14 cellular contexts compared by ENCODE assay signal in genomic region chr1:62285984-62286481, GRCh38. TPM values are rescaled to one million over a fixed set of nuclear protein-coding genes. Genes with fewer than 3 reads are reported as not detected.
DNase-seq lines count a peak whose midpoint lies in the region; ATAC-seq and TF ChIP-seq lines count a peak whose summit lies in the region.
"Had no signal": no experiment of that assay in that cellular context is flagged by ENCODE, and none has a peak within 500 bp of the region (broad histone marks: within the 10 kb centered on the region; RNA-seq: fewer than 3 reads in every experiment).

No MANE protein-coding gene starts in this region.

- peak; percentile 28 for ATAC-seq in sciatic nerve
- ATAC-seq in activated T-helper 17 cell treated with anti-CD3 and anti-CD28 coated beads, Interleukin-2, amount 50 U/mL, for 72 hours (replicated peaks): no peak
- ATAC-seq in GM19035 (IDR thresholded peaks at IDR 0.05; ENCODE audit: unreplicated experiment): no peak
- no peak for ATAC-seq in HG03280 (IDR thresholded peaks at IDR 0.05; ENCODE audit: unreplicated experiment)
- ATAC-seq: effector memory CD8-positive, alpha-beta T cell had no signal

- H3K9me3 ChIP-seq in HEK293 (ENCODE audit: control insufficient read depth, insufficient read depth, low read depth, low read length) (no peaks in the 10 kb centered on the region), WERI-Rb-1 (ENCODE audit: severe bottlenecking) (peaks cover 2% of the 10 kb centered on the region), iPS-20b (ENCODE audit: insufficient read depth, low read depth, low read length) (peaks cover 1% of the 10 kb centered on the region; the same call in 1 of the 2 replicates)

- intact Hi-C loops in sciatic nerve (cut with DNase I): no loop called here

- H3K9me3 Mint-ChIP-seq in activated T-helper 17 cell treated with anti-CD3 and anti-CD28 coated beads, Interleukin-2, amount 50 U/mL, for 72 hours: no peaks in the 10 kb centered on the region
- H3K9me3 Mint-ChIP-seq: activated CD4-positive, alpha-beta memory T cell treated with anti-CD3 and anti-CD28 coated beads for 36 hours; effector memory CD8-positive, alpha-beta T cell had no signal

- peaks cover 40% of the 10 kb centered on the region for H3K27me3 Mint-ChIP-seq in activated T-helper 17 cell treated with anti-CD3 and anti-CD28 coated beads, Interleukin-2, amount 50 U/mL, for 72 hours

- H3K4me1 ChIP-seq in HEK293 (ENCODE audit: control insufficient read depth, insufficient read depth, low read length) (peaks cover 17% of the 10 kb centered on the region), iPS-20b (ENCODE audit: insufficient read depth, low read length) (peaks cover 45% of the 10 kb centered on the region)

- no peak overlapping the region for H3K27ac Mint-ChIP-seq in activated T-helper 17 cell treated with anti-CD3 and anti-CD28 coated beads, Interleukin-2, amount 50 U/mL, for 72 hours
- H3K27ac Mint-ChIP-seq: activated CD4-positive, alpha-beta memory T cell treated with anti-CD3 and anti-CD28 coated beads for 36 hours; activated naive CD8-positive, alpha-beta T cell treated with anti-CD3 and anti-CD28 coated beads, Interleukin-2, amount 10 ng/mL, durations not matched to agents 7 days and 5 days; effector memory CD8-positive, alpha-beta T cell had no signal

- POLR2A ChIA-PET in HEK293 (lab: Yijun Ruan, JAX): no interaction called here

- no peaks in the 10 kb centered on the region for H3K4me1 Mint-ChIP-seq in activated T-helper 17 cell treated with anti-CD3 and anti-CD28 coated beads, Interleukin-2, amount 50 U/mL, for 72 hours
- H3K4me1 Mint-ChIP-seq: activated naive CD8-positive, alpha-beta T cell treated with anti-CD3 and anti-CD28 coated beads, Interleukin-2, amount 10 ng/mL, durations not matched to agents 7 days and 5 days had no signal

- no peak overlapping the region for H3K4me3 Mint-ChIP-seq in activated T-helper 17 cell treated with anti-CD3 and anti-CD28 coated beads, Interleukin-2, amount 50 U/mL, for 72 hours
- H3K4me3 Mint-ChIP-seq: activated CD4-positive, alpha-beta memory T cell treated with anti-CD3 and anti-CD28 coated beads for 36 hours; activated naive CD8-positive, alpha-beta T cell treated with anti-CD3 and anti-CD28 coated beads, Interleukin-2, amount 10 ng/mL, durations not matched to agents 7 days and 5 days; effector memory CD8-positive, alpha-beta T cell had no signal

- no peak overlapping the region for H3K9ac ChIP-seq in iPS-20b (ENCODE audit: low read depth, low read length)

- H3K27ac ChIP-seq in HEK293 (ENCODE audit: extremely low read depth, low read depth, low read length) (no peak overlapping the region), WERI-Rb-1 (no peak overlapping the region), iPS-20b (ENCODE audit: low read length) (no peak overlapping the region)

- CTCF ChIA-PET in HEK293 (lab: Yijun Ruan, JAX): interaction anchor here (0.6 to 2.3 kb wide), 5 partner anchors 25 to 461 kb away, joined by 3 to 10 read pairs (median 4); no protein-coding TSS in a partner anchor

- H3K36me3 ChIP-seq in HEK293 (ENCODE audit: control insufficient read depth in 2 of 2, insufficient read depth in 1 of 2, low read length in 2 of 2) (no peaks in the 10 kb centered on the region), WERI-Rb-1 (no peaks in the 10 kb centered on the region), iPS-20b (ENCODE audit: insufficient read depth, low read depth, low read length) (no peaks in the 10 kb centered on the region)

- TF ChIP-seq CTCF in HEK293 (tag by site-specific recombination; IDR thresholded peaks at IDR 0.05): no peak
- TF ChIP-seq CTCF in WERI-Rb-1 (IDR thresholded peaks at IDR 0.05; ENCODE audit: low read depth, low read length): no peak

- H3K27me3 ChIP-seq in WERI-Rb-1 (ENCODE audit: insufficient read depth, low read depth, severe bottlenecking): no peaks in the 10 kb centered on the region
- H3K27me3 ChIP-seq in iPS-20b (ENCODE audit: insufficient read depth, low read length): peaks cover 98% of the 10 kb centered on the region

- DNase-seq in WERI-Rb-1: no peak
- no peak for DNase-seq in sciatic nerve (ENCODE audit: low spot score)
- DNase-seq: activated CD4-positive, alpha-beta memory T cell treated with anti-CD3 and anti-CD28 coated beads for 36 hours; activated naive CD8-positive, alpha-beta T cell treated with anti-CD3 and anti-CD28 coated beads, Interleukin-2, amount 10 ng/mL, durations not matched to agents 7 days and 5 days; DMS 273 treated with DMSO at 0.1 percent for 48 hours; effector memory CD8-positive, alpha-beta T cell; Karpas-422; NCI-H526 treated with DMSO at 0.1 percent for 48 hours; stimulated activated CD4-positive, alpha-beta T cell treated with anti-CD3 and anti-CD28 coated beads, Interleukin-4, amount 100 ng/mL, for 24 hours had no signal

- no peak overlapping the region for H3K4me3 ChIP-seq in HEK293 (ENCODE audit: low read depth, low read length)
- H3K4me3 ChIP-seq in WERI-Rb-1 (ENCODE audit: low read depth, low read length): peak overlapping the region; percentile 40
- H3K4me3 ChIP-seq in iPS-20b (ENCODE audit: low read length): peak overlapping the region; percentile 53

- H3K36me3 Mint-ChIP-seq in activated T-helper 17 cell treated with anti-CD3 and anti-CD28 coated beads, Interleukin-2, amount 50 U/mL, for 72 hours (ENCODE audit: low read depth): no peaks in the 10 kb centered on the region
- H3K36me3 Mint-ChIP-seq: activated CD4-positive, alpha-beta memory T cell treated with anti-CD3 and anti-CD28 coated beads for 36 hours; activated naive CD8-positive, alpha-beta T cell treated with anti-CD3 and anti-CD28 coated beads, Interleukin-2, amount 10 ng/mL, durations not matched to agents 7 days and 5 days had no signal

TF ChIP-seq in HEK293, 187 proteins besides CTCF, POLR2A, EP300 and RAD21:
- TF ChIP-seq TRIM28 (IDR thresholded peaks at IDR 0.05; ENCODE audit: borderline replicate concordance, low read length) (peak; percentile 20; the same call in 1 of the 2 replicates), ZNF548 (tag by site-specific recombination; IDR thresholded peaks at IDR 0.05) (no peak)

RNA-seq across cellular contexts. Expression of gene KANK4, which starts 33.2 kb away (rescaled TPM):
- total RNA-seq in sciatic nerve: 69.9 TPM
- not detected for total RNA-seq in activated T-helper 17 cell treated with anti-CD3 and anti-CD28 coated beads, Interleukin-2, amount 50 U/mL, for 72 hours
- total RNA-seq: activated CD4-positive, alpha-beta memory T cell treated with anti-CD3 and anti-CD28 coated beads for 36 hours; activated naive CD8-positive, alpha-beta T cell treated with anti-CD3 and anti-CD28 coated beads, Interleukin-2, amount 10 ng/mL, durations not matched to agents 7 days and 5 days had no signal

Comparison
In these comparisons a context has a peak if more than half of its experiments do, and no peak if none do; other contexts are left out.
1. RNA of gene KANK4, which starts 33.2 kb away (total RNA-seq): 69.9 TPM in sciatic nerve (single experiment); not detected in activated T-helper 17 cell treated with anti-CD3 and anti-CD28 coated beads, Interleukin-2, amount 50 U/mL, for 72 hours; every median in the first group is over 10 times any median in the second.